In the genomic region with DNA sequence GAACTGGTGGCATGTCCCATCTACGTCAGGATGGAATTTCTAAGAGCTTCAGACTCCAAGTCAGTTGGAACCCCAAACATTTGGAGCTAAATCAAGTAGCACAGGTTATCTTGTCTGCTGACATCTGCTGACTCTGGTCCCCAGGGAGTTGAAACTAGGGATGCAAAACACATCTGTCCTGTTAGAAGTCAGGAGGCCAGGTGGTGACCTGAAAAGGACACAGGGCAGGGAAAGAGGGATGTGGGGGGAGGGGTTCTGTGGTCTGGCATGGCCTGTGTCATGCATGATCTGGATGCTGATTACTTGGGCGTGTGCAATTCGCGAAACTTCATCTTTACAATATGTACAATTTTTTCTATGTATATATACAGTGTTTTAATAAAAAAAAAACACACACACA, we compare ENCODE assay signal across 15 cellular contexts.
"Had no signal": no experiment of that assay in that cellular context is flagged by ENCODE, and none has a peak within 500 bp of the region (broad histone marks: within the 10 kb centered on the region; RNA-seq: fewer than 3 reads in every experiment).

No MANE protein-coding gene starts in this region.

- H3K36me3 Mint-ChIP-seq: activated naive CD4-positive, alpha-beta T cell treated with anti-CD3 and anti-CD28 coated beads, Interleukin-2, amount 10 ng/mL, durations not matched to agents 7 days and 5 days had no signal

- H3K9me3 ChIP-seq: gastroesophageal sphincter, neutrophil, sigmoid colon, stomach, testis, upper lobe of left lung had no signal

- H3K36me3 ChIP-seq: gastroesophageal sphincter, neutrophil, sigmoid colon, stomach, upper lobe of left lung had no signal

- H3K9me3 Mint-ChIP-seq: activated naive CD4-positive, alpha-beta T cell treated with anti-CD3 and anti-CD28 coated beads, Interleukin-2, amount 10 ng/mL, durations not matched to agents 7 days and 5 days; effector memory CD8-positive, alpha-beta T cell; naive B cell had no signal

- H3K4me3 ChIP-seq: gastroesophageal sphincter, lung, sigmoid colon, stomach, testis, upper lobe of left lung had no signal

- H2AFZ ChIP-seq: parathyroid adenoma had no signal

- H3K79me2 ChIP-seq: parathyroid adenoma had no signal

- H3K4me1 Mint-ChIP-seq: activated naive CD4-positive, alpha-beta T cell treated with anti-CD3 and anti-CD28 coated beads, Interleukin-2, amount 10 ng/mL, durations not matched to agents 7 days and 5 days had no signal

- DNase-seq: activated CD4-positive, CD25-positive, alpha-beta regulatory T cell treated with anti-CD3 and anti-CD28 coated beads, Interleukin-2, amount 50 U/mL, for 72 hours; activated naive CD4-positive, alpha-beta T cell treated with anti-CD3 and anti-CD28 coated beads, Interleukin-2, amount 10 ng/mL, durations not matched to agents 7 days and 5 days; activated T-cell treated with anti-CD3 and anti-CD28 coated beads for 4 hours; dermis blood vessel endothelial cell; effector memory CD8-positive, alpha-beta T cell; naive B cell; sigmoid colon; stimulated activated CD4-positive, alpha-beta T cell treated with anti-CD3 and anti-CD28 coated beads, Interleukin-2, amount 100 ng/mL, for 24 hours; testis had no signal

- ATAC-seq: effector memory CD8-positive, alpha-beta T cell; gastroesophageal sphincter had no signal

- H3K4me1 ChIP-seq: gastroesophageal sphincter, parathyroid adenoma, sigmoid colon, testis had no signal

- H3K27ac ChIP-seq: gastroesophageal sphincter, neutrophil, parathyroid adenoma, sigmoid colon, testis, upper lobe of left lung had no signal

- H3K27ac Mint-ChIP-seq: activated naive CD4-positive, alpha-beta T cell treated with anti-CD3 and anti-CD28 coated beads, Interleukin-2, amount 10 ng/mL, durations not matched to agents 7 days and 5 days; effector memory CD8-positive, alpha-beta T cell had no signal

- H3K27me3 ChIP-seq: gastroesophageal sphincter, neutrophil, sigmoid colon, stomach, testis, upper lobe of left lung had no signal

- H3K4me3 Mint-ChIP-seq: activated naive CD4-positive, alpha-beta T cell treated with anti-CD3 and anti-CD28 coated beads, Interleukin-2, amount 10 ng/mL, durations not matched to agents 7 days and 5 days; effector memory CD8-positive, alpha-beta T cell; naive B cell had no signal
